ENCODE assay signal across 7 cellular contexts in genomic region chr7:44980393-44981034, GRCh38. TPM values are rescaled to one million over a fixed set of nuclear protein-coding genes. Genes with fewer than 3 reads are reported as not detected.
A peak's percentile ranks its signal among the peaks of the same experiment; 100 is the strongest.
DNase-seq lines count a peak whose midpoint lies in the region; ATAC-seq and TF ChIP-seq lines count a peak whose summit lies in the region.

No MANE protein-coding gene starts in this region.

- DNase-seq in SK-MEL-5 (ENCODE audit: low read depth, low spot score) (peak; percentile 49), progenitor cell of endocrine pancreas (ENCODE audit: low spot score, unreplicated experiment) (no peak), ureter (ENCODE audit: low spot score) (no peak), NCI-H345 (lab: John Stamatoyannopoulos, UW) (no peak)
- DNase-seq in central memory CD4-positive, alpha-beta T cell = peak; percentile 73

- in situ Hi-C loops in SK-MEL-5 (cut with HindIII; ENCODE audit: low pct_unique_long_range_greater_than_20kb, low sequenced_read_pairs) = no loop called here

- H3K27me3 Mint-ChIP-seq in progenitor cell of endocrine pancreas = no peaks in the 10 kb centered on the region

- H3K9me3 Mint-ChIP-seq in progenitor cell of endocrine pancreas (ENCODE audit: low read depth) = no peaks in the 10 kb centered on the region

- H3K4me3 Mint-ChIP-seq in progenitor cell of endocrine pancreas (ENCODE audit: low read depth) = no peak overlapping the region

- ATAC-seq in GM18907 (IDR thresholded peaks at IDR 0.05; ENCODE audit: unreplicated experiment) (peak; percentile 56), HG02973 (IDR thresholded peaks at IDR 0.05; ENCODE audit: unreplicated experiment) (peak; percentile 38)

- peak overlapping the region; percentile 10 for H3K27ac Mint-ChIP-seq in progenitor cell of endocrine pancreas

- no peak for TF ChIP-seq CTCF in progenitor cell of endocrine pancreas (IDR thresholded peaks at IDR 0.05; ENCODE audit: unreplicated experiment)

- H3K4me1 Mint-ChIP-seq in progenitor cell of endocrine pancreas (ENCODE audit: low read depth) = peaks cover 13% of the 10 kb centered on the region

- peaks cover 11% of the 10 kb centered on the region for H3K36me3 Mint-ChIP-seq in progenitor cell of endocrine pancreas (ENCODE audit: insufficient read depth)

RNA-seq across cellular contexts. Expression of gene MYO1G, which starts 1.7 kb away (rescaled TPM):
- total RNA-seq in SK-MEL-5 (2014; rRNA removed; shearing (Covaris generic)) = 0.03 and 0.26 TPM in 2 replicates
- 0.24 and 0.39 TPM in 2 replicates for polyA plus RNA-seq in SK-MEL-5 (2015; cell fraction: cytosol; rRNA removed)
- 0.23 and 0.90 TPM in 2 replicates for polyA plus RNA-seq in SK-MEL-5 (2015; cell fraction: nucleus; rRNA removed)
- 0.53 and 0.67 TPM in 2 replicates for total RNA-seq in progenitor cell of endocrine pancreas
- 6.0 TPM for total RNA-seq in ureter

RNA-seq across cellular contexts. Expression of gene CCM2, which starts 19.5 kb away (rescaled TPM):
- total RNA-seq in SK-MEL-5 (2014; rRNA removed; shearing (Covaris generic)) = 29.0 and 30.0 TPM in 2 replicates
- polyA plus RNA-seq in SK-MEL-5 (2015; cell fraction: cytosol; rRNA removed) = 36.9 and 38.6 TPM in 2 replicates
- polyA plus RNA-seq in SK-MEL-5 (2015; cell fraction: nucleus; rRNA removed) = 32.9 and 38.2 TPM in 2 replicates
- 42.2 and 43.0 TPM in 2 replicates for total RNA-seq in progenitor cell of endocrine pancreas
- 31.1 TPM for total RNA-seq in ureter

Comparison
In these comparisons a context has a peak if more than half of its experiments do, and no peak if none do; other contexts are left out.
1. DNase-seq: peak in SK-MEL-5 (single experiment) and central memory CD4-positive, alpha-beta T cell (single experiment); none in progenitor cell of endocrine pancreas (single experiment), ureter (single experiment) and NCI-H345 (single experiment).